ENCODE assay signal across 26 cellular contexts in the genomic region with DNA sequence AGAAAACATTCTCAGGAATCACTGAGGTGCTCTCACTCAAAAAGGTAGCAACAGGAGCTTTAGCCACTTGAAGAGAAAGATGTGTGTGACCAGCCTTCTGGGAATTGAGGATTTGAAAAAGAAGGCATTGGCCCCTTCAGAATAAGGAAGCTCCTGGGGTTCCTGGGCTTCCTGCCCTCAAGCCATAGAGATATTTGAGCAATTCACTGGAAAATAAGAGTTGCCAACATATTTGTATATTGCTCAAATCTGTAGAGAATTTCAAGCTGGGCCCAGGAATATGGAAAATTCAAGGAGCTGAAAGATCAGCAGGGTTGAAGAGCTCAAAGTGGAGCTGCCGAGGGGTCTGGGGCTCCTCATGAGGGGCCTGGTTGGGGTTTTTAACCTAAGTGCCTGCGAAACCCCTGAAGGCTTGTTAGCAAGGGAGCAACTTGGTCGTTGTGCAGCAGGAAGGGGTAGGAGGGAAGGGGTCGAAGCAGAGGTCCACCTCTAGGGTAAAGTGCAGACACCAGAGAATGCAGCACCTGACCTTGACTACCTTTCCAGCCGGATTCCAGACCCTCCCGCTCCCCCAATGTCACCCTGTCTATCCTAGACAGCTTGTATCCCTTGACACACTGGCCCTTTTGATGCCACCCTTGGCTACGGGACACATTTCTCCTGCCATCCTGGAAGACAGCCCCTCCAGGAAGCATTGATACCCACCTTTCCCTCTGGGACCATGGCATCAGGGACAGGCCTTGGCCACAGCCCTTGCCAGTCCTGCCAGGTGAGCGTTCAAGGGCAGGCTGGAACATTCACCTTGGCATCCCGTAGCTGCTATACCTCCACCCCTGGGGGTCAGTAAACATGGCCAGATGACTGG.
DNase-seq lines count a peak whose midpoint lies in the region; ATAC-seq and TF ChIP-seq lines count a peak whose summit lies in the region.
"Had no signal": no experiment of that assay in that cellular context is flagged by ENCODE, and none has a peak within 500 bp of the region (broad histone marks: within the 10 kb centered on the region; RNA-seq: fewer than 3 reads in every experiment).

No MANE protein-coding gene starts in this region.

- H3K27ac Mint-ChIP-seq in osteocyte (ENCODE audit: unreplicated experiment): peak overlapping the region; percentile 56
- H3K27ac Mint-ChIP-seq in stimulated activated naive CD8-positive, alpha-beta T cell treated with anti-CD3 and anti-CD28 coated beads, Interleukin-15, amount 100 ng/mL, for 72 hours: peak overlapping the region in 1 of 2 donors; percentile 10
- H3K27ac Mint-ChIP-seq: activated CD4-positive, alpha-beta T cell treated with anti-CD3 and anti-CD28 coated beads for 36 hours; activated CD8-positive, alpha-beta T cell treated with anti-CD3 and anti-CD28 coated beads, Interleukin-2, amount 10 ng/mL, durations not matched to agents 7 days and 5 days; activated naive CD4-positive, alpha-beta T cell treated with anti-CD3 and anti-CD28 coated beads, Interleukin-2, amount 10 ng/mL, durations not matched to agents 7 days and 5 days; stimulated activated memory B cell treated with anti-CD40 and anti-IgM and Interleukin-4, amounts not matched to agents 10 μg/mL and 1 μg/mL and 100 μg/mL, for 72 hours had no signal

- peak; percentile 22 for DNase-seq in AG09319 (ENCODE audit: extremely low read depth, low read depth)
- DNase-seq in MG63: peak; percentile 17
- DNase-seq in fibroblast of peridontal ligament (ENCODE audit: extremely low read depth): peak; percentile 69
- no peak for DNase-seq in osteocyte (ENCODE audit: extremely low spot score, unreplicated experiment)
- DNase-seq in stimulated activated naive CD8-positive, alpha-beta T cell treated with anti-CD3 and anti-CD28 coated beads, Interleukin-15, amount 100 ng/mL, for 72 hours: no peak
- DNase-seq: activated CD4-positive, alpha-beta T cell treated with anti-CD3 and anti-CD28 coated beads for 36 hours; activated CD8-positive, alpha-beta T cell treated with anti-CD3 and anti-CD28 coated beads, Interleukin-2, amount 10 ng/mL, durations not matched to agents 7 days and 5 days; activated naive CD4-positive, alpha-beta T cell treated with anti-CD3 and anti-CD28 coated beads, Interleukin-2, amount 10 ng/mL, durations not matched to agents 7 days and 5 days; body of pancreas; DMS153; glutamatergic neuron; left ventricle myocardium inferior; NCI-H2107; NCI-H446; NCI-H774; SIG-M5; substantia nigra; SW 1271; upper lobe of left lung had no signal

- H3K27me3 ChIP-seq in MG63: no peaks in the 10 kb centered on the region
- H3K27me3 ChIP-seq: body of pancreas, neutrophil, upper lobe of left lung had no signal

- H3K4me3 Mint-ChIP-seq in osteocyte (ENCODE audit: unreplicated experiment): no peak overlapping the region
- no peak overlapping the region for H3K4me3 Mint-ChIP-seq in stimulated activated naive CD8-positive, alpha-beta T cell treated with anti-CD3 and anti-CD28 coated beads, Interleukin-15, amount 100 ng/mL, for 72 hours
- H3K4me3 Mint-ChIP-seq: activated CD4-positive, alpha-beta T cell treated with anti-CD3 and anti-CD28 coated beads for 36 hours; activated CD8-positive, alpha-beta T cell treated with anti-CD3 and anti-CD28 coated beads, Interleukin-2, amount 10 ng/mL, durations not matched to agents 7 days and 5 days; activated naive CD4-positive, alpha-beta T cell treated with anti-CD3 and anti-CD28 coated beads, Interleukin-2, amount 10 ng/mL, durations not matched to agents 7 days and 5 days; stimulated activated memory B cell treated with anti-CD40 and anti-IgM and Interleukin-4, amounts not matched to agents 10 μg/mL and 1 μg/mL and 100 μg/mL, for 72 hours had no signal

- no peaks in the 10 kb centered on the region for H3K27me3 Mint-ChIP-seq in osteocyte (ENCODE audit: unreplicated experiment)
- H3K27me3 Mint-ChIP-seq in stimulated activated naive CD8-positive, alpha-beta T cell treated with anti-CD3 and anti-CD28 coated beads, Interleukin-15, amount 100 ng/mL, for 72 hours: no peaks in the 10 kb centered on the region
- H3K27me3 Mint-ChIP-seq: activated CD4-positive, alpha-beta T cell treated with anti-CD3 and anti-CD28 coated beads for 36 hours; activated naive CD4-positive, alpha-beta T cell treated with anti-CD3 and anti-CD28 coated beads, Interleukin-2, amount 10 ng/mL, durations not matched to agents 7 days and 5 days; stimulated activated memory B cell treated with anti-CD40 and anti-IgM and Interleukin-4, amounts not matched to agents 10 μg/mL and 1 μg/mL and 100 μg/mL, for 72 hours had no signal

- H3K4me1 Mint-ChIP-seq in osteocyte (ENCODE audit: unreplicated experiment): peaks cover 60% of the 10 kb centered on the region
- H3K4me1 Mint-ChIP-seq in stimulated activated naive CD8-positive, alpha-beta T cell treated with anti-CD3 and anti-CD28 coated beads, Interleukin-15, amount 100 ng/mL, for 72 hours: no peaks in the 10 kb centered on the region
- H3K4me1 Mint-ChIP-seq: activated CD4-positive, alpha-beta T cell treated with anti-CD3 and anti-CD28 coated beads for 36 hours; activated naive CD4-positive, alpha-beta T cell treated with anti-CD3 and anti-CD28 coated beads, Interleukin-2, amount 10 ng/mL, durations not matched to agents 7 days and 5 days; stimulated activated memory B cell treated with anti-CD40 and anti-IgM and Interleukin-4, amounts not matched to agents 10 μg/mL and 1 μg/mL and 100 μg/mL, for 72 hours had no signal

- TF ChIP-seq CTCF in AG09319 (IDR thresholded peaks at IDR 0.05; ENCODE audit: low read depth, low read length): no peak
- no peak for TF ChIP-seq CTCF in osteocyte (IDR thresholded peaks at IDR 0.05)

- H3K4me3 ChIP-seq in MG63: no peak overlapping the region
- H3K4me3 ChIP-seq: body of pancreas, left ventricle myocardium inferior, prostate gland, upper lobe of left lung had no signal

- no peaks in the 10 kb centered on the region for H3K9me3 ChIP-seq in MG63
- H3K9me3 ChIP-seq: body of pancreas, left ventricle myocardium inferior, neutrophil, prostate gland, upper lobe of left lung had no signal

- H3K36me3 ChIP-seq in MG63: no peaks in the 10 kb centered on the region; the same call in 1 of the 2 replicates
- H3K36me3 ChIP-seq: prostate gland had no signal

- no peaks in the 10 kb centered on the region for H3K9me3 Mint-ChIP-seq in osteocyte (ENCODE audit: unreplicated experiment)
- H3K9me3 Mint-ChIP-seq in stimulated activated naive CD8-positive, alpha-beta T cell treated with anti-CD3 and anti-CD28 coated beads, Interleukin-15, amount 100 ng/mL, for 72 hours: no peaks in the 10 kb centered on the region
- H3K9me3 Mint-ChIP-seq: activated naive CD4-positive, alpha-beta T cell treated with anti-CD3 and anti-CD28 coated beads, Interleukin-2, amount 10 ng/mL, durations not matched to agents 7 days and 5 days; stimulated activated memory B cell treated with anti-CD40 and anti-IgM and Interleukin-4, amounts not matched to agents 10 μg/mL and 1 μg/mL and 100 μg/mL, for 72 hours had no signal

- no peak for ATAC-seq in HG02610 (IDR thresholded peaks at IDR 0.05; ENCODE audit: unreplicated experiment)
- no peak for ATAC-seq in HG02588 (IDR thresholded peaks at IDR 0.05; ENCODE audit: unreplicated experiment)
- no peak for ATAC-seq in stimulated activated naive CD8-positive, alpha-beta T cell treated with anti-CD3 and anti-CD28 coated beads, Interleukin-15, amount 100 ng/mL, for 72 hours
- ATAC-seq in HG03280 (IDR thresholded peaks at IDR 0.05; ENCODE audit: unreplicated experiment): no peak
- ATAC-seq: activated CD4-positive, alpha-beta T cell treated with anti-CD3 and anti-CD28 coated beads for 36 hours; activated CD8-positive, alpha-beta T cell treated with anti-CD3 and anti-CD28 coated beads, Interleukin-2, amount 10 ng/mL, durations not matched to agents 7 days and 5 days; body of pancreas; HCT116; stimulated activated memory B cell treated with anti-CD40 and anti-IgM and Interleukin-4, amounts not matched to agents 10 μg/mL and 1 μg/mL and 100 μg/mL, for 72 hours had no signal

- peaks cover 19% of the 10 kb centered on the region for H3K36me3 Mint-ChIP-seq in osteocyte (ENCODE audit: unreplicated experiment)

Comparison
In these comparisons a context has a peak if more than half of its experiments do, and no peak if none do; other contexts are left out.
1. DNase-seq: peak in AG09319 (single experiment), MG63 (single experiment) and fibroblast of peridontal ligament (single experiment); none in osteocyte (single experiment) and stimulated activated naive CD8-positive, alpha-beta T cell treated with anti-CD3 and anti-CD28 coated beads, Interleukin-15, amount 100 ng/mL, for 72 hours (0 of 2).